1 cellular context compared by ENCODE assay signal in genomic region chr16:89317101-89317671, GRCh38.
TF ChIP-seq lines count a peak whose summit lies in the region.

No MANE protein-coding gene starts in this region.

TF ChIP-seq in GM23338, 12 proteins besides CTCF, POLR2A, EP300 and RAD21 (continued from another document):
- TF ChIP-seq ZNF462 (CRISPR knock-in tag; IDR thresholded peaks at IDR 0.05) (no peak), CREB1 (CRISPR knock-in tag; IDR thresholded peaks at IDR 0.05; ENCODE audit: low read depth) (no peak), POLR2AphosphoS5 (IDR thresholded peaks at IDR 0.05; ENCODE audit: low read depth) (no peak), EZH2phosphoT487 (IDR thresholded peaks at IDR 0.05; ENCODE audit: unreplicated experiment) (no peak), EZH2 (IDR thresholded peaks at IDR 0.05; ENCODE audit: low read depth, unreplicated experiment) (no peak), ZNF331 (CRISPR knock-in tag; IDR thresholded peaks at IDR 0.05; ENCODE audit: low read depth) (no peak)
TF ChIP-seq in GM23338: peak in this region for 0.
